In the genomic region with DNA sequence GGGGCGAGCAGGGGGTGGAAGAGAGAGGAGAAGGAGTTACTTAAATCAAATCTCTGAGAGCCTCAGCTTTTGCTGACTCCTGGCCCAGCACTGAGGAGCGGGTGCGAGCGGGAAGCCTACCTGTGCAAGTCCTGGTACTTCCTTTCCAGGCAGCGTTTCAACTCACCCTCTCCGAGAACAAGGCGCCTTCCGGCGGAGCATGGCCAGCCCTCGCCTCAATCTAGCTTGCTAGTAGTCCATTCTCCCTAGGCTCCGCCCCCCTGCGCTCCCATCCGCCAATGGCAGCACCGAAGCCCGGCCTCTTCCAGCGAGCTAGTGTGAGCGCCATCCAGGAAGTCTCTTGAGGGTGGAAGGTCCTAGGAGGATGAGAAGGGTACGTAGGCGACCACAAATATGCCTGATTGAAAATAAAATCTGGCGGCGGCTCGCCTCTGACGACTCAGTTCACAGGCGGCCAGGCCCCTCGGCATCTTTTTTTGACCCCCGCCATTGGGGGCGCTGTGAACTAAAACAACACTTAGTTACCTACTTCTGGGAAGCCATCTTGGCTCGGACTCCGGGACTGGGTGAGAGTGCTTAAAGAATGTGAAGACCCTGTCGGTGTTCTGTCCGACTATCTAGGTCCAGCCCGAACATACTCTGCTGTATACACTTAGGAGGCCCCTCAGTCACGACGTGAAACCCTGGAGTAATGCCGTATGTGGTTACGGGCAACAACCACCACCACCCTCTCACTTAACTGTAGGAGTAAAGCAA, we compare ENCODE assay signal across 1 cellular context.
A peak's percentile ranks its signal among the peaks of the same experiment; 100 is the strongest.
TF ChIP-seq lines count a peak whose summit lies in the region.

A gene with protein sequence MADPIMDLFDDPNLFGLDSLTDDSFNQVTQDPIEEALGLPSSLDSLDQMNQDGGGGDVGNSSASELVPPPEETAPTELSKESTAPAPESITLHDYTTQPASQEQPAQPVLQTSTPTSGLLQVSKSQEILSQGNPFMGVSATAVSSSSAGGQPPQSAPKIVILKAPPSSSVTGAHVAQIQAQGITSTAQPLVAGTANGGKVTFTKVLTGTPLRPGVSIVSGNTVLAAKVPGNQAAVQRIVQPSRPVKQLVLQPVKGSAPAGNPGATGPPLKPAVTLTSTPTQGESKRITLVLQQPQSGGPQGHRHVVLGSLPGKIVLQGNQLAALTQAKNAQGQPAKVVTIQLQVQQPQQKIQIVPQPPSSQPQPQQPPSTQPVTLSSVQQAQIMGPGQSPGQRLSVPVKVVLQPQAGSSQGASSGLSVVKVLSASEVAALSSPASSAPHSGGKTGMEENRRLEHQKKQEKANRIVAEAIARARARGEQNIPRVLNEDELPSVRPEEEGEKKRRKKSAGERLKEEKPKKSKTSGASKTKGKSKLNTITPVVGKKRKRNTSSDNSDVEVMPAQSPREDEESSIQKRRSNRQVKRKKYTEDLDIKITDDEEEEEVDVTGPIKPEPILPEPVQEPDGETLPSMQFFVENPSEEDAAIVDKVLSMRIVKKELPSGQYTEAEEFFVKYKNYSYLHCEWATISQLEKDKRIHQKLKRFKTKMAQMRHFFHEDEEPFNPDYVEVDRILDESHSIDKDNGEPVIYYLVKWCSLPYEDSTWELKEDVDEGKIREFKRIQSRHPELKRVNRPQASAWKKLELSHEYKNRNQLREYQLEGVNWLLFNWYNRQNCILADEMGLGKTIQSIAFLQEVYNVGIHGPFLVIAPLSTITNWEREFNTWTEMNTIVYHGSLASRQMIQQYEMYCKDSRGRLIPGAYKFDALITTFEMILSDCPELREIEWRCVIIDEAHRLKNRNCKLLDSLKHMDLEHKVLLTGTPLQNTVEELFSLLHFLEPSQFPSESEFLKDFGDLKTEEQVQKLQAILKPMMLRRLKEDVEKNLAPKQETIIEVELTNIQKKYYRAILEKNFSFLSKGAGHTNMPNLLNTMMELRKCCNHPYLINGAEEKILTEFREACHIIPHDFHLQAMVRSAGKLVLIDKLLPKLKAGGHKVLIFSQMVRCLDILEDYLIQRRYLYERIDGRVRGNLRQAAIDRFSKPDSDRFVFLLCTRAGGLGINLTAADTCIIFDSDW (N-terminal part only) (minus strand): TSS at position 212 of the 756 bp plus-strand sequence. CDS start 24,480 bp downstream, outside the sequence.

TF ChIP-seq in liver, 16 proteins besides CTCF, POLR2A, EP300 and RAD21 (continued from another document):
- TF ChIP-seq, protein P1, sequence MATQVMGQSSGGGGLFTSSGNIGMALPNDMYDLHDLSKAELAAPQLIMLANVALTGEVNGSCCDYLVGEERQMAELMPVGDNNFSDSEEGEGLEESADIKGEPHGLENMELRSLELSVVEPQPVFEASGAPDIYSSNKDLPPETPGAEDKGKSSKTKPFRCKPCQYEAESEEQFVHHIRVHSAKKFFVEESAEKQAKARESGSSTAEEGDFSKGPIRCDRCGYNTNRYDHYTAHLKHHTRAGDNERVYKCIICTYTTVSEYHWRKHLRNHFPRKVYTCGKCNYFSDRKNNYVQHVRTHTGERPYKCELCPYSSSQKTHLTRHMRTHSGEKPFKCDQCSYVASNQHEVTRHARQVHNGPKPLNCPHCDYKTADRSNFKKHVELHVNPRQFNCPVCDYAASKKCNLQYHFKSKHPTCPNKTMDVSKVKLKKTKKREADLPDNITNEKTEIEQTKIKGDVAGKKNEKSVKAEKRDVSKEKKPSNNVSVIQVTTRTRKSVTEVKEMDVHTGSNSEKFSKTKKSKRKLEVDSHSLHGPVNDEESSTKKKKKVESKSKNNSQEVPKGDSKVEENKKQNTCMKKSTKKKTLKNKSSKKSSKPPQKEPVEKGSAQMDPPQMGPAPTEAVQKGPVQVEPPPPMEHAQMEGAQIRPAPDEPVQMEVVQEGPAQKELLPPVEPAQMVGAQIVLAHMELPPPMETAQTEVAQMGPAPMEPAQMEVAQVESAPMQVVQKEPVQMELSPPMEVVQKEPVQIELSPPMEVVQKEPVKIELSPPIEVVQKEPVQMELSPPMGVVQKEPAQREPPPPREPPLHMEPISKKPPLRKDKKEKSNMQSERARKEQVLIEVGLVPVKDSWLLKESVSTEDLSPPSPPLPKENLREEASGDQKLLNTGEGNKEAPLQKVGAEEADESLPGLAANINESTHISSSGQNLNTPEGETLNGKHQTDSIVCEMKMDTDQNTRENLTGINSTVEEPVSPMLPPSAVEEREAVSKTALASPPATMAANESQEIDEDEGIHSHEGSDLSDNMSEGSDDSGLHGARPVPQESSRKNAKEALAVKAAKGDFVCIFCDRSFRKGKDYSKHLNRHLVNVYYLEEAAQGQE (IDR thresholded peaks at IDR 0.05), result peak; percentile 77
- TF ChIP-seq FOXA2 (IDR thresholded peaks at IDR 0.05), result peak; percentile 17
